ENCODE assay signal across 18 cellular contexts in genomic region chrX:17564689-17565409, GRCh38.
DNase-seq lines count a peak whose midpoint lies in the region; ATAC-seq and TF ChIP-seq lines count a peak whose summit lies in the region.
"Had no signal": no experiment of that assay in that cellular context is flagged by ENCODE, and none has a peak within 500 bp of the region (broad histone marks: within the 10 kb centered on the region; RNA-seq: fewer than 3 reads in every experiment).

No MANE protein-coding gene starts in this region.

- no peak overlapping the region for H3K9ac ChIP-seq in adipocyte (ENCODE audit: low read length)
- H3K9ac ChIP-seq: BLaER1 treated with 17β-estradiol and CSF1 and Interleukin-3, amounts not matched to agents 10 nM and 100 nM had no signal

- no peaks in the 10 kb centered on the region for H3K36me3 Mint-ChIP-seq in natural killer cell treated with Interleukin-12 subunit alpha and Interleukin-12 subunit beta and Interleukin-15 and Interleukin-18, amount 100 ng/mL, for 72 hours
- H3K36me3 Mint-ChIP-seq: natural killer cell had no signal

- H3K9me3 ChIP-seq in adipocyte (ENCODE audit: control insufficient read depth, low read length): no peaks in the 10 kb centered on the region
- H3K9me3 ChIP-seq in lower lobe of right lung: no peaks in the 10 kb centered on the region
- H3K9me3 ChIP-seq: Peyer's patch had no signal

- peak; percentile 32 for DNase-seq in AG09309 (ENCODE audit: low read depth)
- DNase-seq in H4 (ENCODE audit: low spot score): peak; percentile 14
- DNase-seq in adipocyte (ENCODE audit: low read depth): peak; percentile 80
- DNase-seq in lower lobe of right lung: peak; percentile 46
- DNase-seq in GDM1 (lab: John Stamatoyannopoulos, UW): no peak
- no peak for DNase-seq in stimulated activated CD4-positive, alpha-beta T cell treated with anti-CD3 and anti-CD28 coated beads, Interleukin-15, amount 100 ng/mL, for 24 hours
- DNase-seq in natural killer cell treated with Interleukin-12 subunit alpha and Interleukin-12 subunit beta and Interleukin-15 and Interleukin-18, amount 100 ng/mL, for 72 hours (ENCODE audit: low spot score): no peak
- DNase-seq: activated CD4-positive, CD25-positive, alpha-beta regulatory T cell; activated gamma-delta T cell treated with Interleukin-2 at 50 U/mL for 16 hours; DMS53; effector CD8-positive, alpha-beta T cell; natural killer cell; NCI-H2029; NCI-H510A; Peyer's patch; stimulated activated CD4-positive, alpha-beta T cell treated with anti-CD3 and anti-CD28 coated beads, Interleukin-1b, Interleukin-23, amount 100 ng/mL, for 48 hours had no signal

- H3K27ac ChIP-seq in lower lobe of right lung: no peak overlapping the region
- H3K27ac ChIP-seq: BLaER1 treated with 17β-estradiol and CSF1 and Interleukin-3, amounts not matched to agents 10 nM and 100 nM; Peyer's patch had no signal

- H3K4me3 Mint-ChIP-seq in natural killer cell treated with Interleukin-12 subunit alpha and Interleukin-12 subunit beta and Interleukin-15 and Interleukin-18, amount 100 ng/mL, for 72 hours: no peak overlapping the region
- H3K4me3 Mint-ChIP-seq: natural killer cell had no signal

- H3K9me3 Mint-ChIP-seq in natural killer cell treated with Interleukin-12 subunit alpha and Interleukin-12 subunit beta and Interleukin-15 and Interleukin-18, amount 100 ng/mL, for 72 hours: no peaks in the 10 kb centered on the region
- H3K9me3 Mint-ChIP-seq: natural killer cell had no signal

- no peak overlapping the region for H3K4me3 ChIP-seq in AG09309 (ENCODE audit: control insufficient read depth, low read depth, low read length)
- H3K4me3 ChIP-seq in adipocyte (ENCODE audit: low read length): no peak overlapping the region
- H3K4me3 ChIP-seq in lower lobe of right lung: no peak overlapping the region
- H3K4me3 ChIP-seq: BLaER1 treated with 17β-estradiol and CSF1 and Interleukin-3, amounts not matched to agents 10 nM and 100 nM; Peyer's patch had no signal

- no peaks in the 10 kb centered on the region for H3K4me1 Mint-ChIP-seq in natural killer cell treated with Interleukin-12 subunit alpha and Interleukin-12 subunit beta and Interleukin-15 and Interleukin-18, amount 100 ng/mL, for 72 hours (ENCODE audit: low read depth in 2 of 2)

- no peaks in the 10 kb centered on the region for H3K27me3 ChIP-seq in adipocyte (replicated peaks; ENCODE audit: control insufficient read depth, insufficient read depth, low read length)
- H3K27me3 ChIP-seq in lower lobe of right lung (ENCODE audit: low read depth): no peaks in the 10 kb centered on the region
- H3K27me3 ChIP-seq: Peyer's patch had no signal

- H3K27me3 Mint-ChIP-seq in natural killer cell treated with Interleukin-12 subunit alpha and Interleukin-12 subunit beta and Interleukin-15 and Interleukin-18, amount 100 ng/mL, for 72 hours: peaks cover 0 to 10% of the 10 kb centered on the region in 2 donors

- H3K27ac Mint-ChIP-seq in natural killer cell treated with Interleukin-12 subunit alpha and Interleukin-12 subunit beta and Interleukin-15 and Interleukin-18, amount 100 ng/mL, for 72 hours: no peak overlapping the region
- H3K27ac Mint-ChIP-seq: natural killer cell had no signal

- intact Hi-C loops in lower lobe of right lung (cut with DNase I): no loop called here

- TF ChIP-seq CTCF in AG09309 (IDR thresholded peaks at IDR 0.05; ENCODE audit: control insufficient read depth, insufficient read depth, low read depth, low read length, missing control alignments) (no peak), lower lobe of right lung (IDR thresholded peaks at IDR 0.05) (no peak)

- peak; percentile 11 to 35 for ATAC-seq in lower lobe of right lung
- ATAC-seq in GM18517 (IDR thresholded peaks at IDR 0.05; ENCODE audit: unreplicated experiment): no peak
- ATAC-seq in natural killer cell treated with Interleukin-12 subunit alpha and Interleukin-12 subunit beta and Interleukin-15 and Interleukin-18, amount 100 ng/mL, for 72 hours: no peak
- ATAC-seq: natural killer cell had no signal

- H3K36me3 ChIP-seq in adipocyte (ENCODE audit: control insufficient read depth, insufficient read depth, low read length, severe bottlenecking) (no peaks in the 10 kb centered on the region), lower lobe of right lung (no peaks in the 10 kb centered on the region)
- H3K36me3 ChIP-seq: BLaER1 treated with 17β-estradiol and CSF1 and Interleukin-3, amounts not matched to agents 10 nM and 100 nM; Peyer's patch had no signal

- H3K4me1 ChIP-seq in adipocyte (ENCODE audit: control insufficient read depth, insufficient read depth, low read length): peaks cover 48% of the 10 kb centered on the region
- H3K4me1 ChIP-seq in lower lobe of right lung: no peaks in the 10 kb centered on the region
- H3K4me1 ChIP-seq: Peyer's patch had no signal

Comparison
In these comparisons a context has a peak if more than half of its experiments do, and no peak if none do; other contexts are left out.
1. DNase-seq: peak in AG09309 (single experiment), H4 (single experiment), adipocyte (single experiment) and lower lobe of right lung (single experiment); none in GDM1 (single experiment), stimulated activated CD4-positive, alpha-beta T cell treated with anti-CD3 and anti-CD28 coated beads, Interleukin-15, amount 100 ng/mL, for 24 hours (single experiment) and natural killer cell treated with Interleukin-12 subunit alpha and Interleukin-12 subunit beta and Interleukin-15 and Interleukin-18, amount 100 ng/mL, for 72 hours (single experiment).
2. ATAC-seq: peak in lower lobe of right lung (2 of 2); none in GM18517 (single experiment) and natural killer cell treated with Interleukin-12 subunit alpha and Interleukin-12 subunit beta and Interleukin-15 and Interleukin-18, amount 100 ng/mL, for 72 hours (0 of 2).